In the genomic region with DNA sequence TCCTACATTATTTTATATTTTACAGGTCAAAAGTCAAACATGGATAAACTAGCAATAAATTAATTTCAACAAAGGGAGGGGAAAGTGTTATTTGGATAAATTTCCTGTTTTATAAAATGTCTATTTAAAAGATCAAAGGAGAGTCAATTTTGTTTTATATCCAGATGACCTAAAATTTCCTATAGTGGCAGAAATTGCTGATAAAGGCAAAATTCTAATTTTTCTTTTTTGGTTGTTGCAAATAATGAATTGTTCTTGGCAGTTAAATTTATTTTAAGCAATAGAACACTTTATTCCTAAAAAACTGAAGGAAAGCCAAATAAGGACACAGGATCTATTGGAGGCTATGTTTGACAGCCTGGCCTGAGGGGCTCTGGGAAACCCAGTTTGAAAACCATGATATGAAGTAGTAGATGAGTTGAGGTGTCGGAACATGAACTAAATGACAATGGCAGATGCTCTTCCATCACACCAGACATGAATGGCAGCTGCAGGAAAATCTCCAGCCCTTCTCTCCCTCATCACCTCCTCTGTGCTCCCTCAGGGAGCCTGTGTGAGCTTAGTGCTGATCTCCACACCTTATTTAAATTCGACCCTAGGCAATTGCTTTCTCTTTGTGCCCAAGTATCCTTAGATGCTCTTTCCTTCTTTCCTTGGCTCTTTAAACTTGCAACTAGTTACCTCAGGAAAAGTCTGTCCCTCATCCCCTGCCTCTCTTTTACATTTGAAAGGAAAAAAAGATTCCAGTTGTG, we compare ENCODE assay signal across 32 cellular contexts.
"Had no signal": no experiment of that assay in that cellular context is flagged by ENCODE, and none has a peak within 500 bp of the region (broad histone marks: within the 10 kb centered on the region; RNA-seq: fewer than 3 reads in every experiment).

No MANE protein-coding gene starts in this region.

- H3K36me3 Mint-ChIP-seq: activated CD4-positive, alpha-beta memory T cell treated with anti-CD3 and anti-CD28 coated beads for 36 hours; activated naive CD4-positive, alpha-beta T cell treated with anti-CD3 and anti-CD28 coated beads, Interleukin-2, amount 50 U/mL, for 24 hours; immature natural killer cell; naive thymus-derived CD4-positive, alpha-beta T cell; stimulated activated memory B cell treated with anti-CD40 and anti-IgM and Interleukin-4, amounts not matched to agents 10 μg/mL and 1 μg/mL and 100 μg/mL, for 72 hours had no signal

- ATAC-seq: esophagus mucosa; heart left ventricle; naive thymus-derived CD4-positive, alpha-beta T cell; psoas muscle; stimulated activated memory B cell treated with anti-CD40 and anti-IgM and Interleukin-4, amounts not matched to agents 10 μg/mL and 1 μg/mL and 100 μg/mL, for 72 hours had no signal

- H3K27ac Mint-ChIP-seq: activated CD4-positive, alpha-beta memory T cell treated with anti-CD3 and anti-CD28 coated beads for 36 hours; activated CD4-positive, alpha-beta T cell treated with anti-CD3 and anti-CD28 coated beads, Interleukin-2, amount 10 ng/mL, durations not matched to agents 24 days and 14 days; activated naive CD4-positive, alpha-beta T cell treated with anti-CD3 and anti-CD28 coated beads, Interleukin-2, amount 50 U/mL, for 24 hours; activated T-cell treated with anti-CD3 and anti-CD28 coated beads, Interleukin-2, amount 50 U/mL, for 24 hours; dendritic cell treated with granulocyte-macrophage colony-stimulating factor and Interleukin-4, amounts not matched to agents 40 ng/mL and 50 ng/mL, for 4 days; endodermal cell; immature natural killer cell; mesothelial cell of epicardium; naive thymus-derived CD4-positive, alpha-beta T cell; stimulated activated memory B cell treated with anti-CD40 and anti-IgM and Interleukin-4, amounts not matched to agents 10 μg/mL and 1 μg/mL and 100 μg/mL, for 72 hours had no signal

- H3K4me3 ChIP-seq: breast epithelium, heart left ventricle, pancreas, psoas muscle, sigmoid colon, smooth muscle cell, stomach, thyroid gland, upper lobe of left lung had no signal

- H3K27me3 Mint-ChIP-seq: activated CD4-positive, alpha-beta memory T cell treated with anti-CD3 and anti-CD28 coated beads for 36 hours; activated CD4-positive, alpha-beta T cell treated with anti-CD3 and anti-CD28 coated beads, Interleukin-2, amount 10 ng/mL, durations not matched to agents 24 days and 14 days; activated T-cell treated with anti-CD3 and anti-CD28 coated beads, Interleukin-2, amount 50 U/mL, for 24 hours; dendritic cell treated with granulocyte-macrophage colony-stimulating factor and Interleukin-4, amounts not matched to agents 40 ng/mL and 50 ng/mL, for 4 days; stimulated activated memory B cell treated with anti-CD40 and anti-IgM and Interleukin-4, amounts not matched to agents 10 μg/mL and 1 μg/mL and 100 μg/mL, for 72 hours had no signal

- H3K27me3 ChIP-seq: breast epithelium, heart left ventricle, pancreas, sigmoid colon, stomach, thyroid gland, upper lobe of left lung had no signal

- H3K9me3 ChIP-seq: pancreas, psoas muscle, sigmoid colon, thyroid gland, upper lobe of left lung had no signal

- DNase-seq: activated CD4-positive, alpha-beta memory T cell treated with anti-CD3 and anti-CD28 coated beads for 36 hours; activated CD4-positive, alpha-beta T cell treated with anti-CD3 and anti-CD28 coated beads, Interleukin-2, amount 10 ng/mL, durations not matched to agents 24 days and 14 days; activated CD4-positive, CD25-positive, alpha-beta regulatory T cell treated with anti-CD3 and anti-CD28 coated beads, Interleukin-2, amount 50 U/mL, for 72 hours; activated CD8-positive, alpha-beta memory T cell treated with anti-CD3 and anti-CD28 coated beads, Interleukin-2, amount 50 U/mL, for 48 hours; activated gamma-delta T cell treated with Interleukin-2 at 50 U/mL for 16 hours; activated T-cell treated with anti-CD3 and anti-CD28 coated beads, Interleukin-2, amount 50 U/mL, for 24 hours; central memory CD4-positive, alpha-beta T cell; endodermal cell; heart left ventricle; immature natural killer cell; kidney; left colon; naive thymus-derived CD4-positive, alpha-beta T cell; nucleus accumbens; pancreas; psoas muscle; sigmoid colon; stimulated activated CD4-positive, alpha-beta T cell treated with anti-CD3 and anti-CD28 coated beads, Interleukin-1b, Interleukin-23, amount 100 ng/mL, for 48 hours; stimulated activated CD4-positive, alpha-beta T cell treated with anti-CD3 and anti-CD28 coated beads, Interleukin-4, amount 100 ng/mL, for 4 hours; stimulated activated CD8-positive, alpha-beta memory T cell treated with anti-CD3 and anti-CD28 coated beads, Interleukin-4, amount 100 ng/mL, for 48 hours; stomach; thyroid gland; upper lobe of left lung; WERI-Rb-1 had no signal

- H3K4me3 Mint-ChIP-seq: activated CD4-positive, alpha-beta memory T cell treated with anti-CD3 and anti-CD28 coated beads for 36 hours; activated CD4-positive, alpha-beta T cell treated with anti-CD3 and anti-CD28 coated beads, Interleukin-2, amount 10 ng/mL, durations not matched to agents 24 days and 14 days; activated naive CD4-positive, alpha-beta T cell treated with anti-CD3 and anti-CD28 coated beads, Interleukin-2, amount 50 U/mL, for 24 hours; activated T-cell treated with anti-CD3 and anti-CD28 coated beads, Interleukin-2, amount 50 U/mL, for 24 hours; dendritic cell treated with granulocyte-macrophage colony-stimulating factor and Interleukin-4, amounts not matched to agents 40 ng/mL and 50 ng/mL, for 4 days; endodermal cell; immature natural killer cell; mesothelial cell of epicardium; naive thymus-derived CD4-positive, alpha-beta T cell; stimulated activated memory B cell treated with anti-CD40 and anti-IgM and Interleukin-4, amounts not matched to agents 10 μg/mL and 1 μg/mL and 100 μg/mL, for 72 hours had no signal

- H3K9me3 Mint-ChIP-seq: activated CD4-positive, alpha-beta memory T cell treated with anti-CD3 and anti-CD28 coated beads for 36 hours; activated CD4-positive, alpha-beta T cell treated with anti-CD3 and anti-CD28 coated beads, Interleukin-2, amount 10 ng/mL, durations not matched to agents 24 days and 14 days; activated T-cell treated with anti-CD3 and anti-CD28 coated beads, Interleukin-2, amount 50 U/mL, for 24 hours; dendritic cell treated with granulocyte-macrophage colony-stimulating factor and Interleukin-4, amounts not matched to agents 40 ng/mL and 50 ng/mL, for 4 days; endodermal cell had no signal

- H3K4me1 ChIP-seq: breast epithelium, heart left ventricle, pancreas, psoas muscle, thyroid gland, upper lobe of left lung had no signal

- H3K36me3 ChIP-seq: breast epithelium, heart left ventricle, pancreas, sigmoid colon, stomach, thyroid gland, upper lobe of left lung, WERI-Rb-1 had no signal

- H3K27ac ChIP-seq: breast epithelium, heart left ventricle, pancreas, psoas muscle, sigmoid colon, stomach, thyroid gland, upper lobe of left lung, WERI-Rb-1 had no signal

- H3K4me1 Mint-ChIP-seq: activated CD4-positive, alpha-beta T cell treated with anti-CD3 and anti-CD28 coated beads, Interleukin-2, amount 10 ng/mL, durations not matched to agents 24 days and 14 days; activated naive CD4-positive, alpha-beta T cell treated with anti-CD3 and anti-CD28 coated beads, Interleukin-2, amount 50 U/mL, for 24 hours; endodermal cell; immature natural killer cell; naive thymus-derived CD4-positive, alpha-beta T cell; stimulated activated memory B cell treated with anti-CD40 and anti-IgM and Interleukin-4, amounts not matched to agents 10 μg/mL and 1 μg/mL and 100 μg/mL, for 72 hours had no signal

- FAIRE-seq: pancreas, TTC549 had no signal
